Comparison of ENCODE assay signal across 30 cellular contexts in the genomic region with DNA sequence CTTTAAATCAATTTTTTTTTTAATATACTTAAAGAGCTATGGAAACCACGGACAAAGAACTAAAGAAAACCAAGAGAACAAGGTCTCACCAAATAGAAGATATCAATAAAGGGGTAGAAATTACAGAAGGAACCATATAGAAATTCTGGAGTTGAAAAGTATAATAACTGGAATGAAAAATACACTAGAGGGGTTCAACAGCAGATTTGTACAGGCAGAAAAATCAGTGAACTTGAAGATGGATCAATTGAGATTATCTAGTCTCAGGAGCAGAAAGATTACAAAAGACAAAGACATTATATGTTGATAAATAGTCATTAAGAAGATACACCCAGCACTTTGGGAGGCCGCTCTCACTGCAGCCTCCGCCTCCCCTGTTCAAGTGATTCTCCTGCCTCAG. TPM values are rescaled to one million over a fixed set of nuclear protein-coding genes. Genes with fewer than 3 reads are reported as not detected.
DNase-seq lines count a peak whose midpoint lies in the region; ATAC-seq, FAIRE-seq and TF ChIP-seq lines count a peak whose summit lies in the region.
"Had no signal": no experiment of that assay in that cellular context is flagged by ENCODE, and none has a peak within 500 bp of the region (broad histone marks: within the 10 kb centered on the region; RNA-seq: fewer than 3 reads in every experiment).

No MANE protein-coding gene starts in this region.

- H2AFZ ChIP-seq in Karpas-422 (ENCODE audit: low read length), result no peak overlapping the region

- BruUV-seq in Panc1 (replicated peaks; lab: Mats Ljungman, UMichigan), result TSS peak; percentile 66

- H3K27me3 ChIP-seq in Karpas-422 (ENCODE audit: low read length) (no peaks in the 10 kb centered on the region), Panc1 (ENCODE audit: control insufficient read depth, insufficient read depth, low read length) (no peaks in the 10 kb centered on the region)
- H3K27me3 ChIP-seq: BE2C, BLaER1 had no signal

- FAIRE-seq in D721Med (lab: Jason Lieb, UNC), result no peak
- FAIRE-seq: A204.1, GM12878, GM12892, GM18507, GM19239 had no signal

- TF ChIP-seq CTCF in HEK293 (tag by site-specific recombination; IDR thresholded peaks at IDR 0.05) (no peak), Panc1 (IDR thresholded peaks at IDR 0.05) (no peak), D721Med (IDR thresholded peaks at IDR 0.05; ENCODE audit: insufficient read depth, missing control alignments) (no peak)

- H3K9ac ChIP-seq in Karpas-422 (ENCODE audit: low read length), result no peak overlapping the region
- H3K9ac ChIP-seq: BLaER1 had no signal

- H3K4me2 ChIP-seq in Karpas-422 (ENCODE audit: low read depth, low read length, poor library complexity, severe bottlenecking), result no peak overlapping the region
- H3K4me2 ChIP-seq: BLaER1 had no signal

- CTCF ChIA-PET in HEK293 (lab: Yijun Ruan, JAX) (no interaction called here), Panc1 (lab: Charles Lee) (no interaction called here)

- DNase-seq in Caki2 (ENCODE audit: low read depth) (peak; percentile 14), Karpas-422 (peak; percentile 48), Panc1 (ENCODE audit: low read depth, low spot score) (no peak), D721Med (ENCODE audit: insufficient read length, low spot score) (no peak), NCI-H187 (lab: John Stamatoyannopoulos, UW) (no peak), HUDEP-2 (lab: John Stamatoyannopoulos, UW; ENCODE audit: unreplicated experiment in 76 of 76) (no peak)
- DNase-seq: 8988T; ACHN; BE2C; C1 segment of cervical spinal cord; Calu3; CD4-positive, alpha-beta memory T cell; CD4-positive, CD25-positive, alpha-beta regulatory T cell; CD8-positive, alpha-beta memory T cell; COR-L47; DMS 273 treated with DMSO at 0.1 percent for 48 hours; DMS153; DMS53; DMS79; DND-41; EL; GDM1 had no signal

- intact Hi-C loops in Panc1 (cut with micrococcal nuclease; ENCODE audit: unreplicated experiment), result no loop called here

- H3K36me3 ChIP-seq in HEK293 (ENCODE audit: control insufficient read depth in 2 of 2, insufficient read depth in 1 of 2, low read length in 2 of 2) (peaks cover 22 to 64% of the 10 kb centered on the region in 2 experiments), Karpas-422 (ENCODE audit: insufficient read depth, low read length) (peaks cover 46% of the 10 kb centered on the region), Panc1 (ENCODE audit: control insufficient read depth, insufficient read depth, low read length) (0 out of 2 replicates have a peak, but pooled peaks cover 2% of the 10 kb centered on the region)

- H3K4me3 ChIP-seq in HEK293 (ENCODE audit: low read depth, low read length) (no peak overlapping the region), Karpas-422 (ENCODE audit: low read length) (no peak overlapping the region), Panc1 (ENCODE audit: low read depth in 2 of 2, low read length in 2 of 2) (no peak overlapping the region)
- H3K4me3 ChIP-seq: BLaER1, GM12878 had no signal

- ATAC-seq in Panc1, result no peak
- no peak for ATAC-seq in GM18868 (IDR thresholded peaks at IDR 0.05; ENCODE audit: unreplicated experiment)
- ATAC-seq: GM12878 had no signal

- no peaks in the 10 kb centered on the region for H3K9me2 ChIP-seq in Karpas-422 (replicated peaks; ENCODE audit: insufficient read depth, low read length)

- H3K27ac ChIP-seq in HEK293 (ENCODE audit: extremely low read depth, low read depth, low read length) (no peak overlapping the region), Karpas-422 (ENCODE audit: low read length) (no peak overlapping the region), Panc1 (ENCODE audit: low read length) (no peak overlapping the region)
- H3K27ac ChIP-seq: BLaER1 had no signal

- in situ Hi-C loops in Caki2 (cut with HindIII; ENCODE audit: low pct_unique_long_range_greater_than_20kb, low sequenced_read_pairs), result no loop called here
- in situ Hi-C loops in Panc1 (cut with HindIII; ENCODE audit: low pct_unique_long_range_greater_than_20kb, low sequenced_read_pairs), result no loop called here

- POLR2A ChIA-PET in HEK293 (lab: Yijun Ruan, JAX), result no interaction called here
- POLR2A ChIA-PET in Panc1 (lab: Charles Lee), result interaction anchor here (0.7 kb wide), 1 partner anchor 84 kb away, joined by 6 read pairs; no protein-coding TSS in a partner anchor

- no peaks in the 10 kb centered on the region for H3K4me1 ChIP-seq in HEK293 (ENCODE audit: control insufficient read depth, insufficient read depth, low read length)
- no peaks in the 10 kb centered on the region for H3K4me1 ChIP-seq in Karpas-422 (ENCODE audit: low read length)
- H3K4me1 ChIP-seq in Panc1 (ENCODE audit: control insufficient read depth, insufficient read depth, low read length), result no peaks in the 10 kb centered on the region
- H3K4me1 ChIP-seq: BE2C, BLaER1 had no signal

- H3K9me3 ChIP-seq in HEK293 (ENCODE audit: control insufficient read depth, insufficient read depth, low read depth, low read length) (no peaks in the 10 kb centered on the region), Karpas-422 (ENCODE audit: low read length) (peaks cover 5% of the 10 kb centered on the region; the same call in 1 of the 2 replicates), Panc1 (ENCODE audit: control insufficient read depth, insufficient read depth, low read depth, low read length) (no peaks in the 10 kb centered on the region)
- H3K9me3 ChIP-seq: BE2C had no signal

- H3K79me2 ChIP-seq in Karpas-422 (ENCODE audit: low read length), result no peaks in the 10 kb centered on the region

- H4K20me1 ChIP-seq in Karpas-422 (ENCODE audit: insufficient read depth, low read depth, low read length), result no peaks in the 10 kb centered on the region
- H4K20me1 ChIP-seq: BLaER1 had no signal

TF ChIP-seq in HEK293, 187 proteins besides CTCF, POLR2A, EP300 and RAD21:
- peak; percentile 49 for TF ChIP-seq SETDB1 (IDR thresholded peaks at IDR 0.05; ENCODE audit: insufficient read length, low read length)
- no peak for TF ChIP-seq ZNF2 (tag by site-specific recombination; IDR thresholded peaks at IDR 0.05)
- TF ChIP-seq, protein P1, sequence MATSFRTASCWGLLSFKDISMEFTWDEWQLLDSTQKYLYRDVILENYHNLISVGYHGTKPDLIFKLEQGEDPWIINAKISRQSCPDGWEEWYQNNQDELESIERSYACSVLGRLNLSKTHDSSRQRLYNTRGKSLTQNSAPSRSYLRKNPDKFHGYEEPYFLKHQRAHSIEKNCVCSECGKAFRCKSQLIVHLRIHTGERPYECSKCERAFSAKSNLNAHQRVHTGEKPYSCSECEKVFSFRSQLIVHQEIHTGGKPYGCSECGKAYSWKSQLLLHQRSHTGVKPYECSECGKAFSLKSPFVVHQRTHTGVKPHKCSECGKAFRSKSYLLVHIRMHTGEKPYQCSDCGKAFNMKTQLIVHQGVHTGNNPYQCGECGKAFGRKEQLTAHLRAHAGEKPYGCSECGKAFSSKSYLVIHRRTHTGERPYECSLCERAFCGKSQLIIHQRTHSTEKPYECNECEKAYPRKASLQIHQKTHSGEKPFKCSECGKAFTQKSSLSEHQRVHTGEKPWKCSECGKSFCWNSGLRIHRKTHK (tag by site-specific recombination; IDR thresholded peaks at IDR 0.05), result no peak

RNA-seq across cellular contexts. Expression of a gene that starts 56.1 kb away (rescaled TPM):
- 11.2 and 32.6 TPM in 2 replicates for total RNA-seq in Caki2 (2014; rRNA removed; shearing (Covaris generic); ENCODE audit: low replicate concordance)
- total RNA-seq in Karpas-422 (2014; rRNA removed; shearing (Covaris generic); ENCODE audit: low replicate concordance), result 31.2 and 50.7 TPM in 2 replicates
- 48.6 TPM for total RNA-seq in Panc1 (2021; ENCODE audit: unreplicated experiment)
- polyA plus RNA-seq in Panc1 (2012; ENCODE audit: insufficient read length), result 21.5 TPM

Comparison
In these comparisons a context has a peak if more than half of its experiments do, and no peak if none do; other contexts are left out.
1. DNase-seq: peak in Caki2 (single experiment) and Karpas-422 (single experiment); none in Panc1 (single experiment), D721Med (single experiment), NCI-H187 (0 of 2) and HUDEP-2 (0 of 76).